ENCODE assay signal across 10 cellular contexts in the genomic region with DNA sequence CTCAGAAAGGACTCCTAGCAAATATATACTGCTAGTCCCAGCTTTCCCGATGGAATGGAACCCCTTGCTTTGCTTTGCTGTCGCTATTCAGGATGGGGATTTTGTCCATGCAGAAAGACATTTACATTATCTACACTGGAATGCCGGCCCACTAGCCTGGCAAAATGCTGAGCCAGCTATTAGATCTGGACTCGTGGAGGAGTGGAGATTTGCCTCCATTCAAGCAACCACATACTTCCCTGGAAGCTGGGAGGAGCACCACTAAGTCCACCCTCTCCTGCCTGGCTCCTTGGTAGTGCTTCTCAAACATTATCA. TPM values are rescaled to one million over a fixed set of nuclear protein-coding genes. Genes with fewer than 3 reads are reported as not detected.
DNase-seq lines count a peak whose midpoint lies in the region; ATAC-seq and TF ChIP-seq lines count a peak whose summit lies in the region.
"Had no signal": no experiment of that assay in that cellular context is flagged by ENCODE, and none has a peak within 500 bp of the region (broad histone marks: within the 10 kb centered on the region; RNA-seq: fewer than 3 reads in every experiment).

No MANE protein-coding gene starts in this region.

- H3K4me3 Mint-ChIP-seq in activated T-cell treated with anti-CD3 and anti-CD28 coated beads, Interleukin-2, amount 50 U/mL, for 24 hours: peak overlapping the region; percentile 33
- H3K4me3 Mint-ChIP-seq in WTC11: peak overlapping the region; percentile 14; the same call in 1 of the 2 replicates

- H3K36me3 Mint-ChIP-seq in activated T-cell treated with anti-CD3 and anti-CD28 coated beads, Interleukin-2, amount 50 U/mL, for 24 hours (ENCODE audit: low read depth): no peaks in the 10 kb centered on the region
- H3K36me3 Mint-ChIP-seq in WTC11: no peaks in the 10 kb centered on the region

- WGBS in thymus: 47% methylated on average over 4 of the region's 4 CpGs

- CTCF ChIA-PET in WTC11 (lab: Charles Lee): interaction anchor here (0.6 to 3.0 kb wide), 9 partner anchors 10 to 390 kb away, joined by 3 to 15 read pairs (median 5); no protein-coding TSS in a partner anchor

- POLR2A ChIA-PET in WTC11 (lab: Charles Lee): no interaction called here

- no peaks in the 10 kb centered on the region for H3K36me3 ChIP-seq in thymus (ENCODE audit: control insufficient read depth, insufficient read depth)
- no peaks in the 10 kb centered on the region for H3K36me3 ChIP-seq in SJCRH30
- H3K36me3 ChIP-seq: ovary had no signal

- H3K9me3 ChIP-seq in thymus (ENCODE audit: control insufficient read depth) (no peaks in the 10 kb centered on the region), SJCRH30 (replicated peaks) (no peaks in the 10 kb centered on the region)
- H3K9me3 ChIP-seq: ovary had no signal

- no peak for TF ChIP-seq CTCF in WTC11 (IDR thresholded peaks at IDR 0.05)

- H3K27ac Mint-ChIP-seq in activated T-cell treated with anti-CD3 and anti-CD28 coated beads, Interleukin-2, amount 50 U/mL, for 24 hours: no peak overlapping the region
- H3K27ac Mint-ChIP-seq in WTC11: no peak overlapping the region

- DNase-seq in activated T-cell treated with anti-CD3 and anti-CD28 coated beads, Interleukin-2, amount 50 U/mL, for 24 hours: no peak
- no peak for DNase-seq in activated T-cell treated with anti-CD3 and anti-CD28 coated beads, Interleukin-2, amount 50 U/mL, for 48 hours
- DNase-seq in WTC11 (ENCODE audit: low spot score) (no peak), Ammon's horn (ENCODE audit: low spot score) (no peak), SJCRH30 (no peak), AG08395 (ENCODE audit: low spot score) (no peak)

- H3K4me1 ChIP-seq in thymus (ENCODE audit: control insufficient read depth, insufficient read depth, low read length) (peaks cover 6% of the 10 kb centered on the region), SJCRH30 (peaks cover 4% of the 10 kb centered on the region)

- no peak for ATAC-seq in WTC11

- H3K27ac ChIP-seq in layer of hippocampus (ENCODE audit: low read depth, low read length) (peak overlapping the region; percentile 77), thymus (ENCODE audit: low read depth) (no peak overlapping the region), SJCRH30 (no peak overlapping the region)
- H3K27ac ChIP-seq: HL-60 had no signal

- peaks cover 26% of the 10 kb centered on the region for H3K27me3 Mint-ChIP-seq in activated T-cell treated with anti-CD3 and anti-CD28 coated beads, Interleukin-2, amount 50 U/mL, for 24 hours
- peaks cover 22% of the 10 kb centered on the region for H3K27me3 Mint-ChIP-seq in WTC11 (ENCODE audit: low read depth)

- H3K4me1 Mint-ChIP-seq in activated T-cell treated with anti-CD3 and anti-CD28 coated beads, Interleukin-2, amount 50 U/mL, for 24 hours (ENCODE audit: low read depth): peaks cover 14% of the 10 kb centered on the region
- peaks cover 14% of the 10 kb centered on the region for H3K4me1 Mint-ChIP-seq in WTC11

- no peaks in the 10 kb centered on the region for H3K27me3 ChIP-seq in layer of hippocampus (ENCODE audit: control insufficient read depth, insufficient read depth, low read length)
- no peaks in the 10 kb centered on the region for H3K27me3 ChIP-seq in thymus (ENCODE audit: control insufficient read depth, insufficient read depth)
- H3K27me3 ChIP-seq in SJCRH30: no peaks in the 10 kb centered on the region
- H3K27me3 ChIP-seq: ovary had no signal

- no peaks in the 10 kb centered on the region for H3K9me3 Mint-ChIP-seq in activated T-cell treated with anti-CD3 and anti-CD28 coated beads, Interleukin-2, amount 50 U/mL, for 24 hours
- H3K9me3 Mint-ChIP-seq in WTC11: no peaks in the 10 kb centered on the region

- H3K4me3 ChIP-seq in thymus (ENCODE audit: low read length) (peak overlapping the region; percentile 9), SJCRH30 (no peak overlapping the region)

TF ChIP-seq in WTC11, 78 proteins besides CTCF, POLR2A, EP300 and RAD21:
- no peak for TF ChIP-seq SP1 (CRISPR knock-in tag; conservative IDR thresholded peaks at IDR 0.05)
- TF ChIP-seq NFE2L1 (CRISPR knock-in tag; IDR thresholded peaks at IDR 0.05): no peak

RNA-seq across cellular contexts. Expression of a gene that starts 24.1 kb away (rescaled TPM):
- 2.5 to 4.2 TPM (median 2.6 TPM) in 3 replicates for total RNA-seq in WTC11 (2021)
- 0.32 TPM for polyA plus RNA-seq in thymus
- total RNA-seq in SJCRH30 (2014; rRNA removed; shearing (Covaris generic)): 0.73 and 0.81 TPM in 2 replicates

RNA-seq across cellular contexts. Expression of a gene that starts 59.9 kb away (rescaled TPM):
- total RNA-seq in WTC11 (2021): 0.05 to 0.11 TPM (median 0.07 TPM) in 3 replicates
- polyA plus RNA-seq in thymus: 0.62 TPM
- total RNA-seq in SJCRH30 (2014; rRNA removed; shearing (Covaris generic)): 0.14 and 0.25 TPM in 2 replicates
